9 cellular contexts compared by ENCODE assay signal in genomic region chr6:106519460-106520394, GRCh38.
DNase-seq lines count a peak whose midpoint lies in the region; ATAC-seq, FAIRE-seq and TF ChIP-seq lines count a peak whose summit lies in the region.
"Had no signal": no experiment of that assay in that cellular context is flagged by ENCODE, and none has a peak within 500 bp of the region (broad histone marks: within the 10 kb centered on the region; RNA-seq: fewer than 3 reads in every experiment).

No MANE protein-coding gene starts in this region.

- CTCF ChIA-PET in activated naive CD4-positive, alpha-beta T cell treated with anti-CD3 and anti-CD28 coated beads for 36 hours (lab: Charles Lee) = interaction anchor here (0.6 to 6.6 kb wide), 12 partner anchors 9 to 596 kb away, joined by 3 to 53 read pairs (median 5); no protein-coding TSS in a partner anchor

- no peaks in the 10 kb centered on the region for H3K9me3 ChIP-seq in left ventricle myocardium inferior (replicated peaks)
- H3K9me3 ChIP-seq in kidney (ENCODE audit: control insufficient read depth in 1 of 2, low read length in 2 of 2) = no peaks in the 10 kb centered on the region

- no peak overlapping the region for H3K9ac ChIP-seq in kidney (ENCODE audit: low read length in 2 of 2)

- intact Hi-C loops in Right ventricle myocardium inferior (cut with DNase I) = loop anchor here (10.0 kb wide), 1 partner anchor 75 kb away; no protein-coding TSS in a partner anchor
- intact Hi-C loops in left ventricle myocardium inferior (cut with micrococcal nuclease) = no loop called here
- intact Hi-C loops in activated naive CD4-positive, alpha-beta T cell treated with anti-CD3 and anti-CD28 coated beads for 36 hours (cut with micrococcal nuclease) = loop anchor here (1.0 to 10.0 kb wide), 11 partner anchors 110 to 1743 kb away; partner anchors contain the start of genes QRSL1, RTN4IP1, SCML4 and SEC63
- intact Hi-C loops in kidney (cut with DNase I) = no loop called here

- peak; percentile 70 for ATAC-seq in Right ventricle myocardium inferior
- peak; percentile 45 for ATAC-seq in HG03139 (IDR thresholded peaks at IDR 0.05; ENCODE audit: unreplicated experiment)

- H3K4me1 Mint-ChIP-seq in activated naive CD4-positive, alpha-beta T cell treated with anti-CD3 and anti-CD28 coated beads for 36 hours (ENCODE audit: low read depth) = peaks cover 71% of the 10 kb centered on the region
- peaks cover under 1% of the 10 kb centered on the region for H3K4me1 Mint-ChIP-seq in mesothelial cell of epicardium

- H3K4me3 Mint-ChIP-seq in activated naive CD4-positive, alpha-beta T cell treated with anti-CD3 and anti-CD28 coated beads for 36 hours = peak overlapping the region; percentile 77
- H3K4me3 Mint-ChIP-seq in mesothelial cell of epicardium = no peak overlapping the region

- no peak for FAIRE-seq in kidney (lab: Jason Lieb, UNC)

- no peaks in the 10 kb centered on the region for H3K4me1 ChIP-seq in left ventricle myocardium inferior
- H3K4me1 ChIP-seq in kidney (ENCODE audit: control insufficient read depth in 1 of 2, insufficient read depth in 1 of 2, low read depth in 1 of 2, low read length in 2 of 2) = peaks cover 0 to 6% of the 10 kb centered on the region in 2 donors

- H3K9me3 Mint-ChIP-seq in activated naive CD4-positive, alpha-beta T cell treated with anti-CD3 and anti-CD28 coated beads for 36 hours = no peaks in the 10 kb centered on the region
- H3K9me3 Mint-ChIP-seq in mesothelial cell of epicardium = no peaks in the 10 kb centered on the region

- H3K27ac Mint-ChIP-seq in activated naive CD4-positive, alpha-beta T cell treated with anti-CD3 and anti-CD28 coated beads for 36 hours = peak overlapping the region; percentile 99
- no peak overlapping the region for H3K27ac Mint-ChIP-seq in mesothelial cell of epicardium

- peak; percentile 72 for DNase-seq in Right ventricle myocardium inferior (ENCODE audit: missing footprints)
- DNase-seq in left ventricle myocardium inferior = no peak
- DNase-seq in SK-MEL-5 (ENCODE audit: low read depth, low spot score) = peak; percentile 24
- DNase-seq in activated naive CD4-positive, alpha-beta T cell treated with anti-CD3 and anti-CD28 coated beads for 36 hours = peak; percentile 93
- DNase-seq in kidney = peak; percentile 80
- peak; percentile 62 to 64 for DNase-seq in stimulated activated CD8-positive, alpha-beta memory T cell treated with anti-CD3 and anti-CD28 coated beads, Interleukin-4, amount 100 ng/mL, for 4 hours (ENCODE audit: low read depth in 2 of 2, low spot score in 1 of 2)
- no peak for DNase-seq in mesothelial cell of epicardium (ENCODE audit: low spot score in 2 of 2, unreplicated experiment in 2 of 2)

- no peak overlapping the region for H3K27ac ChIP-seq in left ventricle myocardium inferior (replicated peaks)
- H3K27ac ChIP-seq in kidney (ENCODE audit: low read depth in 2 of 2, low read length in 2 of 2) = no peak overlapping the region
- H3K27ac ChIP-seq: C4-2B had no signal

- H3K36me3 ChIP-seq in left ventricle myocardium inferior (no peaks in the 10 kb centered on the region), kidney (ENCODE audit: control insufficient read depth in 1 of 2, insufficient read depth in 2 of 2, low read length in 2 of 2) (peaks cover 0 to 5% of the 10 kb centered on the region in 2 donors)

- H3K4me3 ChIP-seq in left ventricle myocardium inferior (no peak overlapping the region), kidney (ENCODE audit: low read length in 2 of 2) (no peak overlapping the region)

- TF ChIP-seq CTCF in left ventricle myocardium inferior (IDR thresholded peaks at IDR 0.05; ENCODE audit: borderline replicate concordance) = no peak
- TF ChIP-seq CTCF in kidney (IDR thresholded peaks at IDR 0.05; ENCODE audit: borderline replicate concordance, extremely low read depth, insufficient read depth) = no peak
- no peak for TF ChIP-seq CTCF in mesothelial cell of epicardium (IDR thresholded peaks at IDR 0.05; ENCODE audit: unreplicated experiment)

- in situ Hi-C loops in SK-MEL-5 (cut with HindIII; ENCODE audit: low pct_unique_long_range_greater_than_20kb, low sequenced_read_pairs) = no loop called here

- peaks cover 1% of the 10 kb centered on the region for H3K36me3 Mint-ChIP-seq in activated naive CD4-positive, alpha-beta T cell treated with anti-CD3 and anti-CD28 coated beads for 36 hours (ENCODE audit: low read depth)
- no peaks in the 10 kb centered on the region for H3K36me3 Mint-ChIP-seq in mesothelial cell of epicardium

- H3K27me3 Mint-ChIP-seq in activated naive CD4-positive, alpha-beta T cell treated with anti-CD3 and anti-CD28 coated beads for 36 hours (ENCODE audit: low read depth) = no peaks in the 10 kb centered on the region
- H3K27me3 Mint-ChIP-seq in mesothelial cell of epicardium (ENCODE audit: low read depth) = peaks cover 19% of the 10 kb centered on the region

- H3K27me3 ChIP-seq in left ventricle myocardium inferior (ENCODE audit: low read depth) = no peaks in the 10 kb centered on the region

Comparison
In these comparisons a context has a peak if more than half of its experiments do, and no peak if none do; other contexts are left out.
1. DNase-seq: peak in Right ventricle myocardium inferior (single experiment), SK-MEL-5 (single experiment), activated naive CD4-positive, alpha-beta T cell treated with anti-CD3 and anti-CD28 coated beads for 36 hours (single experiment), kidney (single experiment) and stimulated activated CD8-positive, alpha-beta memory T cell treated with anti-CD3 and anti-CD28 coated beads, Interleukin-4, amount 100 ng/mL, for 4 hours (2 of 2); none in left ventricle myocardium inferior (single experiment) and mesothelial cell of epicardium (0 of 2).
2. intact Hi-C loops: an anchor here in Right ventricle myocardium inferior (10.0 kb wide) and activated naive CD4-positive, alpha-beta T cell treated with anti-CD3 and anti-CD28 coated beads for 36 hours (1.0 to 10.0 kb wide); none called in left ventricle myocardium inferior and kidney.